ENCODE assay signal across 16 cellular contexts in genomic region chr3:35338186-35338585, GRCh38.
DNase-seq lines count a peak whose midpoint lies in the region; ATAC-seq and TF ChIP-seq lines count a peak whose summit lies in the region.
"Had no signal": no experiment of that assay in that cellular context is flagged by ENCODE, and none has a peak within 500 bp of the region (broad histone marks: within the 10 kb centered on the region; RNA-seq: fewer than 3 reads in every experiment).

No MANE protein-coding gene starts in this region.

- H3K9me3 Mint-ChIP-seq in osteocyte (ENCODE audit: unreplicated experiment), result no peaks in the 10 kb centered on the region
- H3K9me3 Mint-ChIP-seq: H9 had no signal

- H3K36me3 ChIP-seq in SU-DHL-6 (ENCODE audit: low read length) (no peaks in the 10 kb centered on the region), GM23248 (ENCODE audit: low read depth) (no peaks in the 10 kb centered on the region)
- H3K36me3 ChIP-seq: BE2C had no signal

- H3K27ac ChIP-seq in SU-DHL-6 (ENCODE audit: low read depth, low read length) (no peak overlapping the region), GM23248 (no peak overlapping the region)

- no peaks in the 10 kb centered on the region for H4K20me1 ChIP-seq in SU-DHL-6 (ENCODE audit: low read depth, low read length)
- no peaks in the 10 kb centered on the region for H4K20me1 ChIP-seq in GM23248 (ENCODE audit: insufficient read depth)

- H3K9me3 ChIP-seq in SU-DHL-6 (ENCODE audit: insufficient read depth, low read length) (no peaks in the 10 kb centered on the region), GM23248 (ENCODE audit: low read depth) (no peaks in the 10 kb centered on the region)
- H3K9me3 ChIP-seq: BE2C, Caco-2 had no signal

- 7 to 10% methylated on average over 2 of the region's 2 CpGs for WGBS in GM23248 (ENCODE audit: low coverage in 1 of 2, low lambda C conversion rate in 2 of 2, missing lambda C conversion rate in 2 of 2), 2 experiments

- H3K9me2 ChIP-seq in SU-DHL-6 (replicated peaks; ENCODE audit: insufficient read depth, low read length) (no peaks in the 10 kb centered on the region), GM23248 (ENCODE audit: insufficient read depth) (no peaks in the 10 kb centered on the region)

- peaks cover 47% of the 10 kb centered on the region for H3K4me1 Mint-ChIP-seq in osteocyte (ENCODE audit: unreplicated experiment)
- H3K4me1 Mint-ChIP-seq: CD8-positive, alpha-beta memory T cell; H9; IgD-negative memory B cell had no signal

- in situ Hi-C loops in GM23248 (cut with MboI), result no loop called here

- H3F3A ChIP-seq in SU-DHL-6 (ENCODE audit: insufficient read depth) (no peaks in the 10 kb centered on the region), GM23248 (ENCODE audit: insufficient read depth) (no peaks in the 10 kb centered on the region)

- H3K79me2 ChIP-seq in SU-DHL-6 (ENCODE audit: insufficient read depth, low read length) (no peaks in the 10 kb centered on the region), GM23248 (ENCODE audit: insufficient read depth) (no peaks in the 10 kb centered on the region)

- H3K9ac ChIP-seq in SU-DHL-6 (ENCODE audit: low read length) (no peak overlapping the region), GM23248 (no peak overlapping the region)

- H3K4me3 ChIP-seq in SU-DHL-6 (ENCODE audit: insufficient read depth, low read length, poor library complexity, severe bottlenecking) (no peak overlapping the region), GM23248 (no peak overlapping the region)

- H3K36me3 Mint-ChIP-seq in osteocyte (ENCODE audit: unreplicated experiment), result no peaks in the 10 kb centered on the region
- H3K36me3 Mint-ChIP-seq: CD4-positive, CD25-positive, alpha-beta regulatory T cell; CD8-positive, alpha-beta memory T cell; IgD-negative memory B cell had no signal

- no peak overlapping the region for H3K4me2 ChIP-seq in SU-DHL-6 (ENCODE audit: low read depth, low read length, poor library complexity, severe bottlenecking)
- no peak overlapping the region for H3K4me2 ChIP-seq in GM23248 (ENCODE audit: unreplicated experiment)

- no peaks in the 10 kb centered on the region for H3K27me3 Mint-ChIP-seq in osteocyte (ENCODE audit: unreplicated experiment)
- H3K27me3 Mint-ChIP-seq: CD4-positive, CD25-positive, alpha-beta regulatory T cell; CD8-positive, alpha-beta memory T cell; IgD-negative memory B cell had no signal

- peak overlapping the region; percentile 14 for H3K27ac Mint-ChIP-seq in osteocyte (ENCODE audit: unreplicated experiment)
- H3K27ac Mint-ChIP-seq: CD4-positive, CD25-positive, alpha-beta regulatory T cell; CD8-positive, alpha-beta memory T cell; H9; IgD-negative memory B cell had no signal

- no peaks in the 10 kb centered on the region for H3K4me1 ChIP-seq in GM23248 (ENCODE audit: insufficient read depth)
- H3K4me1 ChIP-seq: BE2C, Caco-2 had no signal

- no peak overlapping the region for H3K4me3 Mint-ChIP-seq in osteocyte (ENCODE audit: unreplicated experiment)
- H3K4me3 Mint-ChIP-seq: CD4-positive, CD25-positive, alpha-beta regulatory T cell; CD8-positive, alpha-beta memory T cell; H9; IgD-negative memory B cell had no signal

- H3K27me3 ChIP-seq in SU-DHL-6 (ENCODE audit: low read length) (no peaks in the 10 kb centered on the region), GM23248 (replicated peaks; ENCODE audit: insufficient read depth) (no peaks in the 10 kb centered on the region)
- H3K27me3 ChIP-seq: BE2C had no signal

- H2AFZ ChIP-seq in SU-DHL-6 (ENCODE audit: low read depth, low read length, severe bottlenecking) (peak overlapping the region; percentile 11), GM23248 (no peak overlapping the region)

- TF ChIP-seq CTCF in SU-DHL-6 (IDR thresholded peaks at IDR 0.05; ENCODE audit: insufficient read depth, low read length, poor library complexity, severe bottlenecking) (no peak), osteocyte (IDR thresholded peaks at IDR 0.05) (no peak)

- DNase-seq in brain pericyte (ENCODE audit: low read depth, low spot score), result peak; percentile 8
- DNase-seq in osteocyte (ENCODE audit: extremely low spot score, unreplicated experiment), result no peak
- no peak for DNase-seq in GM23248
- DNase-seq in COLO668 (lab: John Stamatoyannopoulos, UW; ENCODE audit: unreplicated experiment), result no peak
- DNase-seq: ACHN; BE2C; C1 segment of cervical spinal cord; Caco-2; CD4-positive, CD25-positive, alpha-beta regulatory T cell; CD8-positive, alpha-beta memory T cell; GF-D8; H9 had no signal

- no peak for ATAC-seq in GM18907 (IDR thresholded peaks at IDR 0.05; ENCODE audit: unreplicated experiment)
- ATAC-seq: HepG2 had no signal
